In the genomic region with DNA sequence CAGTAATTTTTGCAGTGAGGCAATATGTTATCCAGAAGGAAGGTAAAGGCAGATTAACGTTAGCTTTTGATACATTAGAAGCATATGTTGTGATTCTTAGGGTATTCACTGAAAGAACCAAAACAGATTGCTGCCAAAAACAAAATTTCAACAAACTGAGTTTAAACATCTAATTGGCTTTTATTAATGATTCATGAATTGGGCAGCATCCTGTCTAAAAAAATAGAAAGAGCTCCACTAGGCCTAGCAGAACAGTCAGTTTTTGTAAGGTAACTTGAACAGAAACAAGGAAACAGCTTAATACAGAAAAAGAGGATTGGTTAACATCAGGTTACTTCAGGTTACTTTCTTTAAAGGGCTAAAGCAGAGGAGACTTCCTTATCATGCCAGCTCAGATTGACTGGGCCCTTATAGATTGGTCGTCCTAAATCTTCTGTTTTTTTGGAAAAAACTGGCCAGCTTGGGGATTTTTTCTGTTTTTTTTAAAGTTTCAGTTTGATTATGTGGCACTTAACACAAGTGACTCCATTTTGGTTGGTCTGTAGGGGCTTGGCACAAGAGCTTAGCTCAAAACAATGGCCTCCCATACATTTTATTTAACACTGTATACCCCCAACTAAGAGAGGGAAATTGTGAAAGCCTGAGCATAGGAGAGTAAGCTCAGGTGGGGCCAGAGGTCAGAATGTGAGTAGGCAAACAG, we compare ENCODE assay signal across 21 cellular contexts.
"Had no signal": no experiment of that assay in that cellular context is flagged by ENCODE, and none has a peak within 500 bp of the region (broad histone marks: within the 10 kb centered on the region; RNA-seq: fewer than 3 reads in every experiment).

No MANE protein-coding gene starts in this region.

- H3K36me3 Mint-ChIP-seq: mesothelial cell of epicardium, natural killer cell had no signal

- DNase-seq: cortex of kidney; dorsolateral prefrontal cortex; effector CD8-positive, alpha-beta T cell; heart left ventricle; hypothalamus; left ventricle myocardium inferior; lower lobe of right lung; natural killer cell; occipital lobe; psoas muscle; retina; right lobe of liver; spleen; stimulated activated CD4-positive, alpha-beta T cell treated with anti-CD3 and anti-CD28 coated beads, Interleukin-4, amount 100 ng/mL, for 24 hours; tibial artery; upper lobe of left lung; uterus had no signal

- H3K27ac ChIP-seq: dorsolateral prefrontal cortex, heart left ventricle, left ventricle myocardium inferior, lower lobe of right lung, psoas muscle, right lobe of liver, spleen, tibial artery, upper lobe of left lung, uterus had no signal

- H3K36me3 ChIP-seq: heart left ventricle, left ventricle myocardium inferior, lower lobe of right lung, right lobe of liver, spleen, tibial artery, upper lobe of left lung, uterus had no signal

- H3K4me3 ChIP-seq: dorsolateral prefrontal cortex, heart left ventricle, left ventricle myocardium inferior, lower lobe of right lung, psoas muscle, right lobe of liver, spleen, tibial artery, upper lobe of left lung, uterus had no signal

- H3K27me3 Mint-ChIP-seq: stimulated activated memory B cell treated with anti-CD40 and anti-IgM and Interleukin-4, amounts not matched to agents 10 μg/mL and 1 μg/mL and 100 μg/mL, for 72 hours; stimulated activated naive CD8-positive, alpha-beta T cell treated with anti-CD3 and anti-CD28 coated beads, Interleukin-15, Interleukin-2, amounts not matched to agents 100 ng/mL and 50 ng/mL, for 24 hours had no signal

- H3K27ac Mint-ChIP-seq: memory B cell; mesothelial cell of epicardium; natural killer cell; stimulated activated memory B cell treated with anti-CD40 and anti-IgM and Interleukin-4, amounts not matched to agents 10 μg/mL and 1 μg/mL and 100 μg/mL, for 72 hours; stimulated activated naive CD8-positive, alpha-beta T cell treated with anti-CD3 and anti-CD28 coated beads, Interleukin-15, Interleukin-2, amounts not matched to agents 100 ng/mL and 50 ng/mL, for 24 hours had no signal

- H3K27me3 ChIP-seq: dorsolateral prefrontal cortex, heart left ventricle, right lobe of liver, spleen, tibial artery, upper lobe of left lung, uterus had no signal

- H3K4me1 Mint-ChIP-seq: mesothelial cell of epicardium, natural killer cell had no signal

- H3K9me3 ChIP-seq: right lobe of liver, uterus had no signal

- H3K4me1 ChIP-seq: heart left ventricle, left ventricle myocardium inferior, lower lobe of right lung, psoas muscle, right lobe of liver, spleen, tibial artery, upper lobe of left lung, uterus had no signal

- H3K4me3 Mint-ChIP-seq: memory B cell; mesothelial cell of epicardium; natural killer cell; stimulated activated memory B cell treated with anti-CD40 and anti-IgM and Interleukin-4, amounts not matched to agents 10 μg/mL and 1 μg/mL and 100 μg/mL, for 72 hours; stimulated activated naive CD8-positive, alpha-beta T cell treated with anti-CD3 and anti-CD28 coated beads, Interleukin-15, Interleukin-2, amounts not matched to agents 100 ng/mL and 50 ng/mL, for 24 hours had no signal
